8 cellular contexts compared by ENCODE assay signal in genomic region chr9:122941560-122942234, GRCh38. TPM values are rescaled to one million over a fixed set of nuclear protein-coding genes. Genes with fewer than 3 reads are reported as not detected.
A peak's percentile ranks its signal among the peaks of the same experiment; 100 is the strongest.
DNase-seq lines count a peak whose midpoint lies in the region; FAIRE-seq and TF ChIP-seq lines count a peak whose summit lies in the region.

No MANE protein-coding gene starts in this region.

- H3K27ac Mint-ChIP-seq in astrocyte (ENCODE audit: unreplicated experiment): peak overlapping the region; percentile 94

- peaks cover 27% of the 10 kb centered on the region for H3K4me1 Mint-ChIP-seq in astrocyte (ENCODE audit: low read depth, unreplicated experiment)

- FAIRE-seq in astrocyte (lab: Jason Lieb, UNC): no peak

- peak overlapping the region; percentile 98 for H3K4me2 ChIP-seq in KMS-11
- peak overlapping the region; percentile 94 for H3K4me2 ChIP-seq in astrocyte (ENCODE audit: low read length)

- H3K79me2 ChIP-seq in KMS-11 (ENCODE audit: insufficient read depth, low read depth): peaks cover 45% of the 10 kb centered on the region
- H3K79me2 ChIP-seq in astrocyte (ENCODE audit: insufficient read depth, low read length): peaks cover 62% of the 10 kb centered on the region

- H3K36me3 ChIP-seq in KMS-11 (ENCODE audit: insufficient read depth) (no peaks in the 10 kb centered on the region), astrocyte (ENCODE audit: insufficient read depth, low read length) (peaks cover 2% of the 10 kb centered on the region)

- DNase-seq in astrocyte (ENCODE audit: low read depth) (peak; percentile 70), iPS-NIHi11 (ENCODE audit: low spot score) (peak; percentile 20), NCI-H345 treated with DMSO at 0.1 percent for 48 hours (lab: John Stamatoyannopoulos, UW; ENCODE audit: unreplicated experiment) (no peak), NCI-H2227 (lab: John Stamatoyannopoulos, UW; ENCODE audit: unreplicated experiment) (no peak)
- DNase-seq in stimulated activated CD4-positive, alpha-beta T cell treated with anti-CD3 and anti-CD28 coated beads, Interleukin-15, amount 100 ng/mL, for 24 hours: no peak

- H3K9ac ChIP-seq in KMS-11 (peak overlapping the region; percentile 62; the same call in 1 of the 2 replicates), astrocyte (ENCODE audit: low read length) (peak overlapping the region; percentile 82)

- H3K27ac ChIP-seq in KMS-11 (peak overlapping the region; percentile 33; the same call in 1 of the 2 replicates), astrocyte (ENCODE audit: low read depth, low read length) (peak overlapping the region; percentile 89), skin epidermis (peak overlapping the region in 20 of 21 experiments; percentile 59 to 97 (median 92))

- H3K9me3 Mint-ChIP-seq in astrocyte (ENCODE audit: unreplicated experiment): no peaks in the 10 kb centered on the region

- peak overlapping the region; percentile 99 for H3K4me3 Mint-ChIP-seq in astrocyte (ENCODE audit: unreplicated experiment)

- H3K4me3 ChIP-seq in GM12875 (ENCODE audit: low read depth, low read length) (peak overlapping the region; percentile 76), KMS-11 (IDR thresholded peaks at IDR 0.05; ENCODE audit: insufficient read depth, low read depth, low read length) (no peak overlapping the region), astrocyte (ENCODE audit: insufficient read depth, low read depth, low read length) (peak overlapping the region; percentile 74), skin epidermis (peak overlapping the region; percentile 65 to 87 (median 73))

- H3K27me3 ChIP-seq in KMS-11 (ENCODE audit: insufficient read depth, low read depth) (no peaks in the 10 kb centered on the region), astrocyte (ENCODE audit: insufficient read depth, low read length) (no peaks in the 10 kb centered on the region)

- no peaks in the 10 kb centered on the region for H3K27me3 Mint-ChIP-seq in astrocyte (ENCODE audit: low read depth, unreplicated experiment)

- H3K36me3 Mint-ChIP-seq in astrocyte (ENCODE audit: low read depth, unreplicated experiment): peaks cover 2% of the 10 kb centered on the region

- no peaks in the 10 kb centered on the region for H3K9me3 ChIP-seq in astrocyte (ENCODE audit: insufficient read depth, low read depth, low read length)

- H2AFZ ChIP-seq in KMS-11 (ENCODE audit: low read depth) (peak overlapping the region; percentile 60; the same call in 1 of the 2 replicates), astrocyte (ENCODE audit: low read depth, low read length) (peak overlapping the region; percentile 75)

- H4K20me1 ChIP-seq in KMS-11 (ENCODE audit: insufficient read depth) (no peaks in the 10 kb centered on the region), astrocyte (ENCODE audit: insufficient read depth, low read length) (peaks cover 38% of the 10 kb centered on the region)

- peaks cover 26% of the 10 kb centered on the region for H3K4me1 ChIP-seq in KMS-11 (ENCODE audit: low read depth, poor library complexity, severe bottlenecking)
- peaks cover 7% of the 10 kb centered on the region for H3K4me1 ChIP-seq in astrocyte (ENCODE audit: insufficient read depth, low read length)

- TF ChIP-seq CTCF in GM12875 (IDR thresholded peaks at IDR 0.05; ENCODE audit: borderline replicate concordance, insufficient read depth, low read depth, low read length): no peak
- TF ChIP-seq CTCF in KMS-11 (conservative IDR thresholded peaks at IDR 0.05; ENCODE audit: low read depth, low read length): no peak
- no peak for TF ChIP-seq CTCF in astrocyte (IDR thresholded peaks at IDR 0.05; ENCODE audit: insufficient read depth, low read depth, low read length)

RNA-seq across cellular contexts. Expression of gene RABGAP1, which starts 0.9 kb away (rescaled TPM):
- total RNA-seq in astrocyte: 44.7 and 48.3 TPM in 2 replicates

RNA-seq across cellular contexts. Expression of gene ZBTB26, which starts 10.4 kb away (rescaled TPM):
- 6.2 and 6.5 TPM in 2 replicates for total RNA-seq in astrocyte

RNA-seq across cellular contexts. Expression of gene ZBTB6, which starts 28.6 kb away (rescaled TPM):
- 7.4 and 8.5 TPM in 2 replicates for total RNA-seq in astrocyte

RNA-seq across cellular contexts. Expression of gene RC3H2, which starts 36.5 kb away (rescaled TPM):
- total RNA-seq in astrocyte: 68.2 and 69.0 TPM in 2 replicates

Comparison
In these comparisons a context has a peak if more than half of its experiments do, and no peak if none do; other contexts are left out.
1. H3K27ac ChIP-seq: peak in every context shown above with its lines; median percentile 92 in skin epidermis; 89 in astrocyte; 33 in KMS-11.
2. DNase-seq: peak in astrocyte (single experiment) and iPS-NIHi11 (single experiment); none in NCI-H345 treated with DMSO at 0.1 percent for 48 hours (single experiment), NCI-H2227 (single experiment) and stimulated activated CD4-positive, alpha-beta T cell treated with anti-CD3 and anti-CD28 coated beads, Interleukin-15, amount 100 ng/mL, for 24 hours (single experiment).